ENCODE assay signal across 16 cellular contexts in genomic region chrX:110430293-110431076, GRCh38.
DNase-seq lines count a peak whose midpoint lies in the region; ATAC-seq, FAIRE-seq and TF ChIP-seq lines count a peak whose summit lies in the region.
"Had no signal": no experiment of that assay in that cellular context is flagged by ENCODE, and none has a peak within 500 bp of the region (broad histone marks: within the 10 kb centered on the region; RNA-seq: fewer than 3 reads in every experiment).

No MANE protein-coding gene starts in this region.

- H3K4me1 ChIP-seq in astrocyte (ENCODE audit: insufficient read depth, low read length) (peaks cover 3% of the 10 kb centered on the region), spleen (no peaks in the 10 kb centered on the region)
- H3K4me1 ChIP-seq: SJSA1 had no signal

- intact Hi-C loops in spleen (cut with DNase I; ENCODE audit: low total_unique reads) = no loop called here

- H3K36me3 ChIP-seq in astrocyte (ENCODE audit: insufficient read depth, low read length) = no peaks in the 10 kb centered on the region
- H3K36me3 ChIP-seq in spleen = no peaks in the 10 kb centered on the region
- H3K36me3 ChIP-seq: SJSA1 had no signal

- peaks cover 14% of the 10 kb centered on the region for H3K4me1 Mint-ChIP-seq in astrocyte (ENCODE audit: low read depth, unreplicated experiment)
- H3K4me1 Mint-ChIP-seq: B cell; CD4-positive, alpha-beta memory T cell had no signal

- H3K36me3 Mint-ChIP-seq in astrocyte (ENCODE audit: low read depth, unreplicated experiment) = no peaks in the 10 kb centered on the region
- H3K36me3 Mint-ChIP-seq: CD4-positive, alpha-beta memory T cell had no signal

- no peak overlapping the region for H3K4me3 ChIP-seq in astrocyte (ENCODE audit: insufficient read depth, low read depth, low read length)
- H3K4me3 ChIP-seq in spleen = no peak overlapping the region
- H3K4me3 ChIP-seq: K562, SJSA1 had no signal

- no peak overlapping the region for H3K9ac ChIP-seq in astrocyte (ENCODE audit: low read length)

- H3K27ac ChIP-seq in astrocyte (ENCODE audit: low read depth, low read length) (no peak overlapping the region), spleen (no peak overlapping the region)
- H3K27ac ChIP-seq: SJSA1 had no signal

- 78 to 94% (median 85%) methylated on average over 1 of the region's 1 CpG for WGBS in spleen, 5 donors

- no peak for TF ChIP-seq POLR2A in spleen (IDR thresholded peaks at IDR 0.05)

- H3K27me3 ChIP-seq in astrocyte (ENCODE audit: insufficient read depth, low read length) (no peaks in the 10 kb centered on the region), spleen (replicated peaks in 1 of 7) (peaks cover 0 to 11% (median 0%) of the 10 kb centered on the region in 7 donors)
- H3K27me3 ChIP-seq: SJSA1 had no signal

- no peaks in the 10 kb centered on the region for H3K79me2 ChIP-seq in astrocyte (ENCODE audit: insufficient read depth, low read length)

- FAIRE-seq in astrocyte (lab: Jason Lieb, UNC) = peak; percentile 94
- FAIRE-seq: K562 had no signal

- peaks cover 5% of the 10 kb centered on the region for H3K9me3 Mint-ChIP-seq in astrocyte (ENCODE audit: unreplicated experiment)
- H3K9me3 Mint-ChIP-seq: CD4-positive, alpha-beta memory T cell; H9 had no signal

- TF ChIP-seq CTCF in astrocyte (IDR thresholded peaks at IDR 0.05; ENCODE audit: insufficient read depth, low read depth, low read length) (no peak), spleen (IDR thresholded peaks at IDR 0.05 in 8 of 11, conservative IDR thresholded peaks at IDR 0.05 in 3 of 11) (no peak)

- no peak overlapping the region for H3K4me3 Mint-ChIP-seq in astrocyte (ENCODE audit: unreplicated experiment)
- H3K4me3 Mint-ChIP-seq: B cell; CD4-positive, alpha-beta memory T cell; H9 had no signal

- H3K9me3 ChIP-seq in astrocyte (ENCODE audit: insufficient read depth, low read depth, low read length) = no peaks in the 10 kb centered on the region
- H3K9me3 ChIP-seq in spleen = no peaks in the 10 kb centered on the region
- H3K9me3 ChIP-seq: SJSA1 had no signal

- H4K20me1 ChIP-seq in astrocyte (ENCODE audit: insufficient read depth, low read length) = no peaks in the 10 kb centered on the region

- no peak overlapping the region for H2AFZ ChIP-seq in astrocyte (ENCODE audit: low read depth, low read length)

- ATAC-seq in GM18858 (IDR thresholded peaks at IDR 0.05; ENCODE audit: unreplicated experiment) (peak; percentile 53), GM19351 (IDR thresholded peaks at IDR 0.05; ENCODE audit: unreplicated experiment) (peak; percentile 60), HG02870 (IDR thresholded peaks at IDR 0.05; ENCODE audit: unreplicated experiment) (peak; percentile 45)
- ATAC-seq: K562 had no signal

- no peak overlapping the region for H3K4me2 ChIP-seq in astrocyte (ENCODE audit: low read length)

- peaks cover 2% of the 10 kb centered on the region for H3K27me3 Mint-ChIP-seq in astrocyte (ENCODE audit: low read depth, unreplicated experiment)

- no peak for DNase-seq in astrocyte (ENCODE audit: low read depth)
- no peak for DNase-seq in spleen
- DNase-seq in middle frontal gyrus (ENCODE audit: extremely low spot score, low spot score) = no peak
- DNase-seq in NOMO-1 treated with DMSO at 0.1 percent for 48 hours (lab: John Stamatoyannopoulos, UW; ENCODE audit: unreplicated experiment) = no peak
- DNase-seq: CD4-positive, alpha-beta memory T cell; H9; NCI-H1436 treated with DMSO at 0.1 percent for 48 hours; NCI-H2081; NCI-H526; SW 1271 had no signal

- no peak overlapping the region for H3K27ac Mint-ChIP-seq in astrocyte (ENCODE audit: unreplicated experiment)
- H3K27ac Mint-ChIP-seq: B cell; CD4-positive, alpha-beta memory T cell; H9 had no signal
